1 cellular context compared by ENCODE assay signal in the genomic region with DNA sequence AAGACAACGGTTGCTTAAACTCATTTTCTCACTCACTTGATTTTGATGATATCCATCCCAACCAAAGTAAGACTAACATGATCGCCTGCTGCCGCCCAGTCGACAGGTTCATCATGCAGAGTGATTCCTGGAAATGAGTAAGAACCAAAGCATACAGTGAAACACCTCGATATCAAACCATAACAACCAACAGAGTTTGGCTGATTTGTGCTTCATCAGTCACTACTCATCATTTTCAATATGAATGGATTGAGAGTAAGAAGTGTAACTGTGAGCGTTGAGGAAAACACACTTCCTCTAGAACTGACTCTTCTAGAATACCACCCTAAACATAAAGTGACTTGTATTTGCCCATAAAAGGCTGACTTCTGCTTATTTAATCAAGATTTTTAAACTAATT.
TF ChIP-seq lines count a peak whose summit lies in the region.

No MANE protein-coding gene starts in this region.

TF ChIP-seq in HepG2, 621 proteins besides CTCF, POLR2A, EP300 and RAD21 (continued from another document):
- TF ChIP-seq, protein P1, sequence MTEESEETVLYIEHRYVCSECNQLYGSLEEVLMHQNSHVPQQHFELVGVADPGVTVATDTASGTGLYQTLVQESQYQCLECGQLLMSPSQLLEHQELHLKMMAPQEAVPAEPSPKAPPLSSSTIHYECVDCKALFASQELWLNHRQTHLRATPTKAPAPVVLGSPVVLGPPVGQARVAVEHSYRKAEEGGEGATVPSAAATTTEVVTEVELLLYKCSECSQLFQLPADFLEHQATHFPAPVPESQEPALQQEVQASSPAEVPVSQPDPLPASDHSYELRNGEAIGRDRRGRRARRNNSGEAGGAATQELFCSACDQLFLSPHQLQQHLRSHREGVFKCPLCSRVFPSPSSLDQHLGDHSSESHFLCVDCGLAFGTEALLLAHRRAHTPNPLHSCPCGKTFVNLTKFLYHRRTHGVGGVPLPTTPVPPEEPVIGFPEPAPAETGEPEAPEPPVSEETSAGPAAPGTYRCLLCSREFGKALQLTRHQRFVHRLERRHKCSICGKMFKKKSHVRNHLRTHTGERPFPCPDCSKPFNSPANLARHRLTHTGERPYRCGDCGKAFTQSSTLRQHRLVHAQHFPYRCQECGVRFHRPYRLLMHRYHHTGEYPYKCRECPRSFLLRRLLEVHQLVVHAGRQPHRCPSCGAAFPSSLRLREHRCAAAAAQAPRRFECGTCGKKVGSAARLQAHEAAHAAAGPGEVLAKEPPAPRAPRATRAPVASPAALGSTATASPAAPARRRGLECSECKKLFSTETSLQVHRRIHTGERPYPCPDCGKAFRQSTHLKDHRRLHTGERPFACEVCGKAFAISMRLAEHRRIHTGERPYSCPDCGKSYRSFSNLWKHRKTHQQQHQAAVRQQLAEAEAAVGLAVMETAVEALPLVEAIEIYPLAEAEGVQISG (CRISPR knock-in tag; IDR thresholded peaks at IDR 0.05) = no peak
- TF ChIP-seq ZNF367 (CRISPR knock-in tag; IDR thresholded peaks at IDR 0.05; ENCODE audit: borderline replicate concordance) (no peak), RFX3 (CRISPR knock-in tag; IDR thresholded peaks at IDR 0.05) (no peak), ZNF180 (CRISPR knock-in tag; IDR thresholded peaks at IDR 0.05; ENCODE audit: borderline replicate concordance, low read depth) (no peak), HMG20A (CRISPR knock-in tag; IDR thresholded peaks at IDR 0.05; ENCODE audit: borderline replicate concordance) (no peak)
TF ChIP-seq in HepG2: peak in this region for 0.
